Comparison of ENCODE assay signal across 1 cellular context in genomic region chr10:79314761-79315601, GRCh38.
A peak's percentile ranks its signal among the peaks of the same experiment; 100 is the strongest.
TF ChIP-seq lines count a peak whose summit lies in the region.

No MANE protein-coding gene starts in this region.

TF ChIP-seq in K562, 482 proteins besides CTCF, POLR2A, EP300 and RAD21 (continued from another document):
- TF ChIP-seq POLR2G (IDR thresholded peaks at IDR 0.05; ENCODE audit: low read depth, low read length) (peak; percentile 48), ATF3 (IDR thresholded peaks at IDR 0.05) (no peak), ATF3 (CRISPR knock-in tag; conservative IDR thresholded peaks at IDR 0.05) (no peak)
